Comparison of ENCODE assay signal across 12 cellular contexts in genomic region chr12:110345176-110345651, GRCh38. TPM values are rescaled to one million over a fixed set of nuclear protein-coding genes. Genes with fewer than 3 reads are reported as not detected.
DNase-seq lines count a peak whose midpoint lies in the region; ATAC-seq and TF ChIP-seq lines count a peak whose summit lies in the region.
"Had no signal": no experiment of that assay in that cellular context is flagged by ENCODE, and none has a peak within 500 bp of the region (broad histone marks: within the 10 kb centered on the region; RNA-seq: fewer than 3 reads in every experiment).

No MANE protein-coding gene starts in this region.

- H3K27ac ChIP-seq in psoas muscle: peak overlapping the region; percentile 41

- intact Hi-C loops in head of caudate nucleus (cut with DNase I) (no loop called here), psoas muscle (cut with DNase I) (no loop called here)

- H3K4me3 ChIP-seq in psoas muscle: no peak overlapping the region
- H3K4me3 ChIP-seq: ascending aorta had no signal

- no peaks in the 10 kb centered on the region for H3K4me1 ChIP-seq in psoas muscle
- H3K4me1 ChIP-seq: ascending aorta, Caco-2 had no signal

- DNase-seq in DMS53 treated with DMSO at 0.1 percent for 48 hours (lab: John Stamatoyannopoulos, UW; ENCODE audit: unreplicated experiment) (peak; percentile 93), NCI-H526 (lab: John Stamatoyannopoulos, UW) (peak; percentile 79 to 81), head of caudate nucleus (peak in 24 of 42 donors; percentile 7 to 73 (median 38)), psoas muscle (no peak), cerebellar cortex (ENCODE audit: low spot score) (no peak), ACHN (no peak), hepatic stellate cell (ENCODE audit: low spot score) (no peak)
- DNase-seq: NCI-H345; stimulated activated naive CD4-positive, alpha-beta T cell had no signal

- no peak for TF ChIP-seq CTCF in psoas muscle (IDR thresholded peaks at IDR 0.05)

- peaks cover 16 to 100% of the 10 kb centered on the region in 2 donors for H3K36me3 ChIP-seq in psoas muscle (ENCODE audit: insufficient read depth in 1 of 2, low read depth in 1 of 2)

- in situ Hi-C loops in ACHN (cut with HindIII; ENCODE audit: low pct_ligation_motif_present, low pct_unique_long_range_greater_than_20kb, low sequenced_read_pairs): no loop called here

- no peaks in the 10 kb centered on the region for H3K27me3 ChIP-seq in psoas muscle (ENCODE audit: insufficient read depth in 3 of 3, low read length in 2 of 3)
- H3K27me3 ChIP-seq: ascending aorta had no signal

- 74 to 79% (median 77%) methylated on average over 11 of the region's 11 CpGs for WGBS in psoas muscle, 3 donors

- ATAC-seq in psoas muscle (no peak), HG02870 (IDR thresholded peaks at IDR 0.05; ENCODE audit: unreplicated experiment) (no peak)

- H3K9me3 ChIP-seq in psoas muscle: no peaks in the 10 kb centered on the region
- H3K9me3 ChIP-seq: ascending aorta, Caco-2 had no signal

RNA-seq across cellular contexts. Expression of gene ANAPC7, which starts 58.3 kb away (rescaled TPM):
- 10 to 100 TPM; 31.9 to 43.9 (median 40.2) TPM for total RNA-seq in psoas muscle
- polyA plus RNA-seq in psoas muscle: 10 to 100 TPM; 20.8 to 35.1 (median 24.0) TPM

Comparison
In these comparisons a context has a peak if more than half of its experiments do, and no peak if none do; other contexts are left out.
1. DNase-seq: peak in DMS53 treated with DMSO at 0.1 percent for 48 hours (single experiment), NCI-H526 (2 of 2) and head of caudate nucleus (24 of 42); none in psoas muscle (0 of 2), cerebellar cortex (single experiment), ACHN (single experiment) and hepatic stellate cell (single experiment).